21 cellular contexts compared by ENCODE assay signal in genomic region chr5:110872963-110873362, GRCh38.
A peak's percentile ranks its signal among the peaks of the same experiment; 100 is the strongest.
DNase-seq lines count a peak whose midpoint lies in the region; ATAC-seq, FAIRE-seq and TF ChIP-seq lines count a peak whose summit lies in the region.
"Had no signal": no experiment of that assay in that cellular context is flagged by ENCODE, and none has a peak within 500 bp of the region (broad histone marks: within the 10 kb centered on the region; RNA-seq: fewer than 3 reads in every experiment).

No MANE protein-coding gene starts in this region.

- TF ChIP-seq CTCF in kidney (IDR thresholded peaks at IDR 0.05; ENCODE audit: borderline replicate concordance, extremely low read depth, insufficient read depth) (no peak), HepG2 (CRISPR knock-in tag; IDR thresholded peaks at IDR 0.05) (no peak)

- H3K27ac ChIP-seq in kidney (ENCODE audit: low read depth in 2 of 2, low read length in 2 of 2) (no peak overlapping the region), aorta (ENCODE audit: low read depth in 1 of 2, low read length in 2 of 2) (no peak overlapping the region), HepG2 (ENCODE audit: extremely low read length, insufficient read depth, low read length) (no peak overlapping the region)

- TF ChIP-seq POLR2A in HepG2 (IDR thresholded peaks at IDR 0.05; ENCODE audit: insufficient read depth in 1 of 2, low read depth in 2 of 2, low read length in 2 of 2), result no peak

- H3K79me2 ChIP-seq in HepG2 (ENCODE audit: insufficient read depth, low read length), result no peaks in the 10 kb centered on the region

- FAIRE-seq in kidney (lab: Jason Lieb, UNC), result no peak
- no peak for FAIRE-seq in HepG2 (lab: Jason Lieb, UNC)
- FAIRE-seq: D721Med, G401.6, GM12892, GM18507 had no signal

- no peak overlapping the region for H2AFZ ChIP-seq in HepG2 (ENCODE audit: low read length)
- H2AFZ ChIP-seq: GM23338 had no signal

- no peak overlapping the region for H3K4me3 Mint-ChIP-seq in stimulated activated naive CD8-positive, alpha-beta T cell treated with anti-CD3 and anti-CD28 coated beads, Interleukin-15, amount 100 ng/mL, for 72 hours
- no peak overlapping the region for H3K4me3 Mint-ChIP-seq in stimulated activated effector memory CD8-positive, alpha-beta T cell treated with anti-CD3 and anti-CD28 coated beads, Interleukin-12 subunit alpha, Interleukin-12 subunit beta, amount 100 ng/mL, for 72 hours
- H3K4me3 Mint-ChIP-seq in activated naive CD8-positive, alpha-beta T cell treated with anti-CD3 and anti-CD28 coated beads, Interleukin-2, amount 50 U/mL, for 24 hours, result no peak overlapping the region
- H3K4me3 Mint-ChIP-seq: CD8-positive, alpha-beta memory T cell; GM23338; HFFc6 had no signal

- peak; percentile 45 for ATAC-seq in stimulated activated naive CD8-positive, alpha-beta T cell treated with anti-CD3 and anti-CD28 coated beads, Interleukin-15, amount 100 ng/mL, for 72 hours
- no peak for ATAC-seq in stimulated activated naive CD8-positive, alpha-beta T cell treated with anti-CD3 and anti-CD28 coated beads, Interleukin-15, Interleukin-2, amounts not matched to agents 100 U/mL and 50 U/mL, for 24 hours
- peak; percentile 37 for ATAC-seq in stimulated activated effector memory CD8-positive, alpha-beta T cell treated with anti-CD3 and anti-CD28 coated beads, Interleukin-12 subunit alpha, Interleukin-12 subunit beta, amount 100 ng/mL, for 72 hours
- ATAC-seq in aorta (ENCODE audit: low FRiP score), result peak; percentile 6
- no peak for ATAC-seq in activated naive CD8-positive, alpha-beta T cell treated with anti-CD3 and anti-CD28 coated beads, Interleukin-2, amount 50 U/mL, for 24 hours
- ATAC-seq in HG02981 (IDR thresholded peaks at IDR 0.05; ENCODE audit: unreplicated experiment), result no peak
- no peak for ATAC-seq in HepG2
- ATAC-seq: GM23338, HCT116 had no signal

- no peaks in the 10 kb centered on the region for H4K20me1 ChIP-seq in HepG2 (ENCODE audit: insufficient read depth, low read length)

- H3K9me3 ChIP-seq in kidney (ENCODE audit: control insufficient read depth in 1 of 2, low read length in 2 of 2), result no peaks in the 10 kb centered on the region
- H3K9me3 ChIP-seq in aorta (ENCODE audit: control insufficient read depth, low read length), result no peaks in the 10 kb centered on the region
- no peaks in the 10 kb centered on the region for H3K9me3 ChIP-seq in HepG2 (ENCODE audit: low read length)
- H3K9me3 ChIP-seq: BE2C had no signal

- H3K27me3 ChIP-seq in aorta (ENCODE audit: control insufficient read depth in 1 of 2, insufficient read depth in 2 of 2, low read length in 1 of 2) (no peaks in the 10 kb centered on the region), HepG2 (ENCODE audit: control insufficient read depth in 1 of 2, insufficient read depth in 2 of 2, low read length in 2 of 2) (no peaks in the 10 kb centered on the region)

- H3K4me2 ChIP-seq in HepG2 (ENCODE audit: low read depth, low read length), result no peak overlapping the region
- H3K4me2 ChIP-seq: GM23338 had no signal

- POLR2A ChIA-PET in HepG2 (lab: Yijun Ruan, JAX), result no interaction called here

- no peak for DNase-seq in stimulated activated naive CD8-positive, alpha-beta T cell treated with anti-CD3 and anti-CD28 coated beads, Interleukin-15, amount 100 ng/mL, for 72 hours
- no peak for DNase-seq in stimulated activated naive CD8-positive, alpha-beta T cell treated with anti-CD3 and anti-CD28 coated beads, Interleukin-15, Interleukin-2, amounts not matched to agents 100 U/mL and 50 U/mL, for 24 hours
- DNase-seq in kidney (peak; percentile 39), aorta (no peak), HepG2 (ENCODE audit: low spot score) (no peak)
- no peak for DNase-seq in stimulated activated effector memory CD8-positive, alpha-beta T cell treated with anti-CD3 and anti-CD28 coated beads, Interleukin-12 subunit alpha, Interleukin-12 subunit beta, amount 100 ng/mL, for 72 hours (ENCODE audit: low spot score in 2 of 2)
- no peak for DNase-seq in activated naive CD8-positive, alpha-beta T cell treated with anti-CD3 and anti-CD28 coated beads, Interleukin-2, amount 50 U/mL, for 24 hours
- DNase-seq: BE2C; C1 segment of cervical spinal cord; CD4-positive, CD25-positive, alpha-beta regulatory T cell; CD8-positive, alpha-beta memory T cell; COR-L47; H7; HFFc6 had no signal

- no peaks in the 10 kb centered on the region for H3K4me1 ChIP-seq in kidney (ENCODE audit: control insufficient read depth in 1 of 2, insufficient read depth in 1 of 2, low read depth in 1 of 2, low read length in 2 of 2)
- peaks cover 2 to 4% of the 10 kb centered on the region in 2 donors for H3K4me1 ChIP-seq in aorta (ENCODE audit: control insufficient read depth in 1 of 2, insufficient read depth in 2 of 2, low read length in 2 of 2)
- no peaks in the 10 kb centered on the region for H3K4me1 ChIP-seq in HepG2 (ENCODE audit: insufficient read depth, low read length)
- H3K4me1 ChIP-seq: BE2C had no signal

- CTCF ChIA-PET in HepG2 (lab: Yijun Ruan, JAX; ENCODE audit: low intra/inter-chr PET ratio, low total read pairs), result no interaction called here

- no peaks in the 10 kb centered on the region for H3K36me3 ChIP-seq in kidney (ENCODE audit: control insufficient read depth in 1 of 2, insufficient read depth in 2 of 2, low read length in 2 of 2)
- H3K36me3 ChIP-seq in aorta (ENCODE audit: control insufficient read depth in 1 of 2, insufficient read depth in 2 of 2, low read length in 1 of 2), result no peaks in the 10 kb centered on the region
- no peaks in the 10 kb centered on the region for H3K36me3 ChIP-seq in HepG2 (replicated peaks in 1 of 2; ENCODE audit: control insufficient read depth in 1 of 2, insufficient read depth in 2 of 2, low read length in 2 of 2)
- H3K36me3 ChIP-seq: BE2C had no signal

- H3K9ac ChIP-seq in kidney (ENCODE audit: low read length in 2 of 2) (no peak overlapping the region), HepG2 (ENCODE audit: insufficient read depth, low read depth, low read length) (no peak overlapping the region)

- no TSS peak for BruUV-seq in HepG2 (replicated peaks; lab: Mats Ljungman, UMichigan)

- intact Hi-C loops in kidney (cut with DNase I), result no loop called here
- intact Hi-C loops in aorta (cut with DNase I), result no loop called here
- intact Hi-C loops in HepG2 (cut with micrococcal nuclease; ENCODE audit: unreplicated experiment), result no loop called here

- H3K27me3 Mint-ChIP-seq in stimulated activated naive CD8-positive, alpha-beta T cell treated with anti-CD3 and anti-CD28 coated beads, Interleukin-15, amount 100 ng/mL, for 72 hours, result no peaks in the 10 kb centered on the region
- no peaks in the 10 kb centered on the region for H3K27me3 Mint-ChIP-seq in activated naive CD8-positive, alpha-beta T cell treated with anti-CD3 and anti-CD28 coated beads, Interleukin-2, amount 50 U/mL, for 24 hours
- H3K27me3 Mint-ChIP-seq: CD4-positive, CD25-positive, alpha-beta regulatory T cell; CD8-positive, alpha-beta memory T cell had no signal

- no peak for TF ChIP-seq RAD21 in HepG2 (CRISPR knock-in tag; IDR thresholded peaks at IDR 0.05)

- H3K4me3 ChIP-seq in kidney (ENCODE audit: low read length in 2 of 2), result no peak overlapping the region
- H3K4me3 ChIP-seq in aorta (ENCODE audit: low read length in 2 of 2), result no peak overlapping the region
- H3K4me3 ChIP-seq in HepG2 (replicated peaks in 1 of 3; ENCODE audit: insufficient read depth in 1 of 3, low read depth in 2 of 3, low read length in 3 of 3), result no peak overlapping the region
- H3K4me3 ChIP-seq: GM23338 had no signal

- H3K9me3 Mint-ChIP-seq in stimulated activated naive CD8-positive, alpha-beta T cell treated with anti-CD3 and anti-CD28 coated beads, Interleukin-15, amount 100 ng/mL, for 72 hours, result no peaks in the 10 kb centered on the region
- no peaks in the 10 kb centered on the region for H3K9me3 Mint-ChIP-seq in stimulated activated effector memory CD8-positive, alpha-beta T cell treated with anti-CD3 and anti-CD28 coated beads, Interleukin-12 subunit alpha, Interleukin-12 subunit beta, amount 100 ng/mL, for 72 hours
- no peaks in the 10 kb centered on the region for H3K9me3 Mint-ChIP-seq in activated naive CD8-positive, alpha-beta T cell treated with anti-CD3 and anti-CD28 coated beads, Interleukin-2, amount 50 U/mL, for 24 hours
- H3K9me3 Mint-ChIP-seq: GM23338, HFFc6 had no signal

- TF ChIP-seq EP300 in HepG2 (IDR thresholded peaks at IDR 0.05; ENCODE audit: low read depth in 2 of 2, low read length in 2 of 2), result no peak
- no peak for TF ChIP-seq EP300 in HepG2 (CRISPR knock-in tag; IDR thresholded peaks at IDR 0.05; ENCODE audit: borderline replicate concordance)

- WGBS in aorta, 2 donors, result 81 to 88% methylated on average over 7 of the region's 7 CpGs
- 0% methylated on average over 1 of the region's 7 CpGs for WGBS in HepG2 (ENCODE audit: low lambda C conversion rate)

- no peaks in the 10 kb centered on the region for H3K4me1 Mint-ChIP-seq in stimulated activated naive CD8-positive, alpha-beta T cell treated with anti-CD3 and anti-CD28 coated beads, Interleukin-15, amount 100 ng/mL, for 72 hours
- no peaks in the 10 kb centered on the region for H3K4me1 Mint-ChIP-seq in stimulated activated effector memory CD8-positive, alpha-beta T cell treated with anti-CD3 and anti-CD28 coated beads, Interleukin-12 subunit alpha, Interleukin-12 subunit beta, amount 100 ng/mL, for 72 hours
- no peaks in the 10 kb centered on the region for H3K4me1 Mint-ChIP-seq in activated naive CD8-positive, alpha-beta T cell treated with anti-CD3 and anti-CD28 coated beads, Interleukin-2, amount 50 U/mL, for 24 hours
- H3K4me1 Mint-ChIP-seq: CD4-positive, CD25-positive, alpha-beta regulatory T cell; CD8-positive, alpha-beta memory T cell had no signal

- H3K27ac Mint-ChIP-seq in stimulated activated naive CD8-positive, alpha-beta T cell treated with anti-CD3 and anti-CD28 coated beads, Interleukin-15, amount 100 ng/mL, for 72 hours, result no peak overlapping the region
- H3K27ac Mint-ChIP-seq in stimulated activated effector memory CD8-positive, alpha-beta T cell treated with anti-CD3 and anti-CD28 coated beads, Interleukin-12 subunit alpha, Interleukin-12 subunit beta, amount 100 ng/mL, for 72 hours, result no peak overlapping the region
- H3K27ac Mint-ChIP-seq in activated naive CD8-positive, alpha-beta T cell treated with anti-CD3 and anti-CD28 coated beads, Interleukin-2, amount 50 U/mL, for 24 hours, result no peak overlapping the region
- H3K27ac Mint-ChIP-seq: CD4-positive, CD25-positive, alpha-beta regulatory T cell; CD8-positive, alpha-beta memory T cell; GM23338; HFFc6 had no signal

- H3K36me3 Mint-ChIP-seq in stimulated activated effector memory CD8-positive, alpha-beta T cell treated with anti-CD3 and anti-CD28 coated beads, Interleukin-12 subunit alpha, Interleukin-12 subunit beta, amount 100 ng/mL, for 72 hours, result no peaks in the 10 kb centered on the region
- no peaks in the 10 kb centered on the region for H3K36me3 Mint-ChIP-seq in activated naive CD8-positive, alpha-beta T cell treated with anti-CD3 and anti-CD28 coated beads, Interleukin-2, amount 50 U/mL, for 24 hours (ENCODE audit: low read depth)
- H3K36me3 Mint-ChIP-seq: CD4-positive, CD25-positive, alpha-beta regulatory T cell; CD8-positive, alpha-beta memory T cell had no signal

- in situ Hi-C loops in HepG2 (cut with HindIII; ENCODE audit: extremely low pct_ligation_motif_present, low pct_unique_long_range_greater_than_20kb), result no loop called here

TF ChIP-seq in HepG2, 621 proteins besides CTCF, POLR2A, EP300 and RAD21 (continues in another document):
- TF ChIP-seq FOXA1 (IDR thresholded peaks at IDR 0.05), result no peak
- TF ChIP-seq FOXA1 (CRISPR knock-in tag; IDR thresholded peaks at IDR 0.05), result no peak
- no peak for TF ChIP-seq ZNF652 (CRISPR knock-in tag; IDR thresholded peaks at IDR 0.05; ENCODE audit: borderline replicate concordance, low read depth)

Comparison
In these comparisons a context has a peak if more than half of its experiments do, and no peak if none do; other contexts are left out.
1. ATAC-seq: peak in stimulated activated naive CD8-positive, alpha-beta T cell treated with anti-CD3 and anti-CD28 coated beads, Interleukin-15, amount 100 ng/mL, for 72 hours (single experiment), stimulated activated effector memory CD8-positive, alpha-beta T cell treated with anti-CD3 and anti-CD28 coated beads, Interleukin-12 subunit alpha, Interleukin-12 subunit beta, amount 100 ng/mL, for 72 hours (single experiment) and aorta (single experiment); none in stimulated activated naive CD8-positive, alpha-beta T cell treated with anti-CD3 and anti-CD28 coated beads, Interleukin-15, Interleukin-2, amounts not matched to agents 100 U/mL and 50 U/mL, for 24 hours (single experiment), activated naive CD8-positive, alpha-beta T cell treated with anti-CD3 and anti-CD28 coated beads, Interleukin-2, amount 50 U/mL, for 24 hours (single experiment), HG02981 (single experiment) and HepG2 (single experiment).